Comparison of ENCODE assay signal across 8 cellular contexts in genomic region chr16:70800306-70800705, GRCh38. TPM values are rescaled to one million over a fixed set of nuclear protein-coding genes. Genes with fewer than 3 reads are reported as not detected.
DNase-seq lines count a peak whose midpoint lies in the region; ATAC-seq and TF ChIP-seq lines count a peak whose summit lies in the region.

No MANE protein-coding gene starts in this region.

- peak overlapping the region; percentile 91 for H3K4me2 ChIP-seq in BLaER1

- H3K4me3 ChIP-seq in BLaER1, result peak overlapping the region; percentile 94
- H3K4me3 ChIP-seq in astrocyte of the spinal cord (ENCODE audit: low read depth, low read length), result peak overlapping the region; percentile 74
- H3K4me3 ChIP-seq in uterus, result peak overlapping the region; percentile 45 to 83

- in situ Hi-C loops in astrocyte of the spinal cord (cut with HindIII; ENCODE audit: low sequenced_read_pairs), result no loop called here

- H3K9ac ChIP-seq in BLaER1, result peak overlapping the region; percentile 91

- no peak for TF ChIP-seq CTCF in astrocyte of the spinal cord (IDR thresholded peaks at IDR 0.05; ENCODE audit: low read depth, low read length)
- TF ChIP-seq CTCF in uterus (IDR thresholded peaks at IDR 0.05), result no peak

- no peak for TF ChIP-seq POLR2A in uterus (IDR thresholded peaks at IDR 0.05)

- H3K27ac ChIP-seq in BLaER1 (peak overlapping the region; percentile 88), uterus (peak overlapping the region in 1 of 2 donors; percentile 54)

- peaks cover 45% of the 10 kb centered on the region for H4K20me1 ChIP-seq in BLaER1

- H3K36me3 ChIP-seq in BLaER1 (peaks cover 20% of the 10 kb centered on the region; the same call in 1 of the 2 replicates), uterus (no peaks in the 10 kb centered on the region)

- DNase-seq in astrocyte of the spinal cord (ENCODE audit: low read depth, low spot score), result no peak
- peak; percentile 15 to 21 for DNase-seq in lung microvascular endothelial cell (ENCODE audit: low read depth in 2 of 2)
- DNase-seq in uterus, result no peak
- no peak for DNase-seq in SK-N-DZ (ENCODE audit: low spot score)
- no peak for DNase-seq in DMS114 treated with DMSO at 0.1 percent for 48 hours (lab: John Stamatoyannopoulos, UW; ENCODE audit: unreplicated experiment)

- ATAC-seq in HG03521 (IDR thresholded peaks at IDR 0.05; ENCODE audit: unreplicated experiment) (peak; percentile 5), HG02970 (IDR thresholded peaks at IDR 0.05; ENCODE audit: low FRiP score, unreplicated experiment) (no peak)

- intact Hi-C loops in uterus (cut with DNase I; ENCODE audit: low total_unique reads), result no loop called here

- H3K27me3 ChIP-seq in BLaER1 (no peaks in the 10 kb centered on the region), uterus (no peaks in the 10 kb centered on the region)

- 0 out of 2 replicates have a peak, but pooled peaks cover 3% of the 10 kb centered on the region for H3K9me3 ChIP-seq in BLaER1
- H3K9me3 ChIP-seq in uterus, result no peaks in the 10 kb centered on the region

- H3K4me1 ChIP-seq in BLaER1, result peaks cover 25% of the 10 kb centered on the region
- peaks cover 0 to 7% of the 10 kb centered on the region in 2 donors for H3K4me1 ChIP-seq in uterus

RNA-seq across cellular contexts. Expression of gene VAC14, which starts 0.7 kb away (rescaled TPM):
- 14.2 and 17.9 TPM in 2 replicates for total RNA-seq in lung microvascular endothelial cell
- 10 to 100 TPM in 3 of 4 donors, 1 to 10 TPM in 1; 4.7 to 30.6 (median 17.4) TPM for total RNA-seq in uterus
- polyA plus RNA-seq in SK-N-DZ (2014; cell fraction: cytosol; rRNA removed), result 35.9 and 36.3 TPM in 2 replicates
- 35.0 and 40.4 TPM in 2 replicates for polyA plus RNA-seq in SK-N-DZ (2014; cell fraction: nucleus; rRNA removed)

Comparison
In these comparisons a context has a peak if more than half of its experiments do, and no peak if none do; other contexts are left out.
1. DNase-seq: peak in lung microvascular endothelial cell (2 of 2); none in astrocyte of the spinal cord (single experiment), uterus (0 of 2), SK-N-DZ (single experiment) and DMS114 treated with DMSO at 0.1 percent for 48 hours (single experiment).
2. Peak in every context shown above with its lines, with median percentiles within 50 percentile points of each other: H3K4me3 ChIP-seq.